In the genomic region with DNA sequence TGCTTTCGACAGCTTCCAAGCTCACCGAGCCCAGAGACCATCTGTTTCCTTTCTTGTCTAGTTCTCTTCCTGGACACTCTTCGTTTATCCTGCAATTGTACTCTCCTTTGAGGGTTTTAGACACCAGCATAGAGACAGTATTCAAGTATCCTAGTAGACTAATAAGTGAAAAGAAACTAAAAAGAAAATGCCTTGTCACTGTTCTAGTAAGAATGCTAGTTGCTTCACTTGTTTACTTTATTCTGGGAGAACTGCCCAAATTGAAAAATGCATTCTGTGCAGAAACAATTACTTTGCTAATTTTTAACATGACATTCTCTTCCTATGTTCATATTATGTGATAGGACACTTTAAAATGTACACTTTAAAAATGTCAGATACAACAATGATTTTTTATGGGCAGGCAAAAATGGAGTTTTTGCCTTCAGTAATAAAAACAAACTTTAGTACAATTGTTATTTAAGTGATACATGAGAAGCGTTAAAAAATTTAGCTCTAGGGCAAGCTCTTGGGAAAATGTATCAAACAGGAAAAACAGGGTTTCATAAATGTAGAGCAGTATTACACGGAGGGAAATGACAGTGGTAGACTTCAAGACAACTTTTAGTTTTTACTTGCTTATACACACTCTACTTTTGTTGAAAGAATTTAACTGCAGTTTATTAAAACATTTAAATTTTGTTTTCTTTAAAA, we compare ENCODE assay signal across 8 cellular contexts. TPM values are rescaled to one million over a fixed set of nuclear protein-coding genes. Genes with fewer than 3 reads are reported as not detected.
A peak's percentile ranks its signal among the peaks of the same experiment; 100 is the strongest.
DNase-seq lines count a peak whose midpoint lies in the region; ATAC-seq, FAIRE-seq and TF ChIP-seq lines count a peak whose summit lies in the region.

No MANE protein-coding gene starts in this region.

- no peaks in the 10 kb centered on the region for H3K36me3 ChIP-seq in mucosa of rectum (ENCODE audit: control insufficient read depth in 2 of 2, insufficient read depth in 2 of 2, low read length in 2 of 2)

- H3K4me1 Mint-ChIP-seq in endothelial cell (ENCODE audit: unreplicated experiment): peaks cover 56% of the 10 kb centered on the region

- FAIRE-seq in RCC 7860 (lab: Jason Lieb, UNC): peak; percentile 69

- peak overlapping the region; percentile 87 to 89 for H3K27ac ChIP-seq in mucosa of rectum (ENCODE audit: low read depth in 2 of 2, low read length in 2 of 2)

- peak overlapping the region; percentile 99 for H3K27ac Mint-ChIP-seq in endothelial cell (ENCODE audit: unreplicated experiment)

- no peaks in the 10 kb centered on the region for H3K27me3 ChIP-seq in mucosa of rectum (ENCODE audit: control insufficient read depth in 2 of 2, insufficient read depth in 2 of 2, low read length in 2 of 2)

- POLR2A ChIA-PET in HEK293T (lab: Yijun Ruan, JAX): interaction anchor here (1.0 to 1.5 kb wide), 2 partner anchors 109 to 110 kb away, joined by 3 to 4 read pairs; no protein-coding TSS in a partner anchor

- H3K36me3 Mint-ChIP-seq in endothelial cell (ENCODE audit: low read depth, unreplicated experiment): peaks cover 22% of the 10 kb centered on the region

- DNase-seq in AG20443 (ENCODE audit: low spot score) (peak; percentile 17), RCC 7860 (ENCODE audit: low spot score) (peak; percentile 35), endothelial cell (ENCODE audit: low spot score) (no peak), HEK293T (ENCODE audit: extremely low spot score) (no peak)

- no peaks in the 10 kb centered on the region for H3K9me3 ChIP-seq in mucosa of rectum (ENCODE audit: control insufficient read depth in 2 of 2, low read length in 2 of 2)

- H3K9ac ChIP-seq in mucosa of rectum (ENCODE audit: low read depth in 1 of 2, low read length in 2 of 2): peak overlapping the region; percentile 84 to 97

- peak overlapping the region; percentile 72 to 78 for H3K4me3 ChIP-seq in mucosa of rectum (ENCODE audit: low read length in 2 of 2)

- CTCF ChIA-PET in HEK293T (lab: Yijun Ruan, JAX): interaction anchor here (0.9 to 1.2 kb wide), 3 partner anchors 10 to 482 kb away, joined by 3 to 4 read pairs (median 3); no protein-coding TSS in a partner anchor

- ATAC-seq in GM19452 (IDR thresholded peaks at IDR 0.05; ENCODE audit: unreplicated experiment): peak; percentile 6
- no peak for ATAC-seq in HG02970 (IDR thresholded peaks at IDR 0.05; ENCODE audit: low FRiP score, unreplicated experiment)
- no peak for ATAC-seq in HG03457 (IDR thresholded peaks at IDR 0.05; ENCODE audit: unreplicated experiment)

- peak overlapping the region; percentile 97 for H3K4me3 Mint-ChIP-seq in endothelial cell (ENCODE audit: unreplicated experiment)

- no peak for TF ChIP-seq CTCF in endothelial cell (IDR thresholded peaks at IDR 0.05; ENCODE audit: unreplicated experiment)

- H3K9me3 Mint-ChIP-seq in endothelial cell (ENCODE audit: unreplicated experiment): no peaks in the 10 kb centered on the region

- peaks cover 9% of the 10 kb centered on the region for H3K27me3 Mint-ChIP-seq in endothelial cell (ENCODE audit: unreplicated experiment)

- H3K4me1 ChIP-seq in mucosa of rectum (ENCODE audit: control insufficient read depth in 2 of 2, insufficient read depth in 2 of 2, low read length in 2 of 2): no peaks in the 10 kb centered on the region

TF ChIP-seq in HEK293T, 16 proteins besides CTCF, POLR2A, EP300 and RAD21:
- TF ChIP-seq BHLHE40 (IDR thresholded peaks at IDR 0.05; ENCODE audit: borderline replicate concordance) (no peak), ARNT (IDR thresholded peaks at IDR 0.05) (no peak), HDGF (IDR thresholded peaks at IDR 0.05; ENCODE audit: borderline replicate concordance) (no peak), ELF4 (IDR thresholded peaks at IDR 0.05) (no peak), TARDBP (IDR thresholded peaks at IDR 0.05) (no peak), FOXA1 (IDR thresholded peaks at IDR 0.05) (no peak), NFRKB (IDR thresholded peaks at IDR 0.05) (no peak), CTBP1 (IDR thresholded peaks at IDR 0.05; ENCODE audit: borderline replicate concordance) (no peak), SP1 (IDR thresholded peaks at IDR 0.05) (no peak), LEF1 (IDR thresholded peaks at IDR 0.05; ENCODE audit: borderline replicate concordance) (no peak), SUZ12 (IDR thresholded peaks at IDR 0.05) (no peak), FOXM1 (IDR thresholded peaks at IDR 0.05; ENCODE audit: borderline replicate concordance) (no peak)

RNA-seq across cellular contexts. Expression of gene FHIP2A, which starts 1.3 kb away (rescaled TPM):
- 50.1 TPM for total RNA-seq in endothelial cell (ENCODE audit: unreplicated experiment)

Comparison
In these comparisons a context has a peak if more than half of its experiments do, and no peak if none do; other contexts are left out.
1. DNase-seq: peak in AG20443 (single experiment) and RCC 7860 (single experiment); none in endothelial cell (single experiment) and HEK293T (single experiment).